ENCODE assay signal across 3 cellular contexts in genomic region chr7:150945171-150945852, GRCh38.
TF ChIP-seq lines count a peak whose summit lies in the region.

No MANE protein-coding gene starts in this region.

TF ChIP-seq in SK-N-SH, 30 proteins besides CTCF, POLR2A, EP300 and RAD21:
- no peak for TF ChIP-seq TCF12 (IDR thresholded peaks at IDR 0.05)
- TF ChIP-seq TAF1 (IDR thresholded peaks at IDR 0.05; ENCODE audit: borderline replicate concordance, low read depth, low read length) = no peak
- no peak for TF ChIP-seq GABPA (IDR thresholded peaks at IDR 0.05; ENCODE audit: low read depth)
- no peak for TF ChIP-seq USF2 (IDR thresholded peaks at IDR 0.05; ENCODE audit: borderline replicate concordance, low read depth, low read length)
TF ChIP-seq in SK-N-SH: peak in this region for 0.

TF ChIP-seq in SK-N-SH treated with all-trans-retinoic acid at 6 μM for 48 hours, 23 proteins besides CTCF, POLR2A, EP300 and RAD21:
- no peak for TF ChIP-seq ZFP30 (CRISPR knock-in tag; IDR thresholded peaks at IDR 0.05)
- TF ChIP-seq ZNF565 (CRISPR knock-in tag; conservative IDR thresholded peaks at IDR 0.05; ENCODE audit: low read depth) = no peak
- no peak for TF ChIP-seq ZNF70 (CRISPR knock-in tag; IDR thresholded peaks at IDR 0.05)
- TF ChIP-seq BACH2 (CRISPR knock-in tag; IDR thresholded peaks at IDR 0.05; ENCODE audit: borderline replicate concordance) = no peak

TF ChIP-seq in HepG2, 621 proteins besides CTCF, POLR2A, EP300 and RAD21:
- TF ChIP-seq, protein P1, sequence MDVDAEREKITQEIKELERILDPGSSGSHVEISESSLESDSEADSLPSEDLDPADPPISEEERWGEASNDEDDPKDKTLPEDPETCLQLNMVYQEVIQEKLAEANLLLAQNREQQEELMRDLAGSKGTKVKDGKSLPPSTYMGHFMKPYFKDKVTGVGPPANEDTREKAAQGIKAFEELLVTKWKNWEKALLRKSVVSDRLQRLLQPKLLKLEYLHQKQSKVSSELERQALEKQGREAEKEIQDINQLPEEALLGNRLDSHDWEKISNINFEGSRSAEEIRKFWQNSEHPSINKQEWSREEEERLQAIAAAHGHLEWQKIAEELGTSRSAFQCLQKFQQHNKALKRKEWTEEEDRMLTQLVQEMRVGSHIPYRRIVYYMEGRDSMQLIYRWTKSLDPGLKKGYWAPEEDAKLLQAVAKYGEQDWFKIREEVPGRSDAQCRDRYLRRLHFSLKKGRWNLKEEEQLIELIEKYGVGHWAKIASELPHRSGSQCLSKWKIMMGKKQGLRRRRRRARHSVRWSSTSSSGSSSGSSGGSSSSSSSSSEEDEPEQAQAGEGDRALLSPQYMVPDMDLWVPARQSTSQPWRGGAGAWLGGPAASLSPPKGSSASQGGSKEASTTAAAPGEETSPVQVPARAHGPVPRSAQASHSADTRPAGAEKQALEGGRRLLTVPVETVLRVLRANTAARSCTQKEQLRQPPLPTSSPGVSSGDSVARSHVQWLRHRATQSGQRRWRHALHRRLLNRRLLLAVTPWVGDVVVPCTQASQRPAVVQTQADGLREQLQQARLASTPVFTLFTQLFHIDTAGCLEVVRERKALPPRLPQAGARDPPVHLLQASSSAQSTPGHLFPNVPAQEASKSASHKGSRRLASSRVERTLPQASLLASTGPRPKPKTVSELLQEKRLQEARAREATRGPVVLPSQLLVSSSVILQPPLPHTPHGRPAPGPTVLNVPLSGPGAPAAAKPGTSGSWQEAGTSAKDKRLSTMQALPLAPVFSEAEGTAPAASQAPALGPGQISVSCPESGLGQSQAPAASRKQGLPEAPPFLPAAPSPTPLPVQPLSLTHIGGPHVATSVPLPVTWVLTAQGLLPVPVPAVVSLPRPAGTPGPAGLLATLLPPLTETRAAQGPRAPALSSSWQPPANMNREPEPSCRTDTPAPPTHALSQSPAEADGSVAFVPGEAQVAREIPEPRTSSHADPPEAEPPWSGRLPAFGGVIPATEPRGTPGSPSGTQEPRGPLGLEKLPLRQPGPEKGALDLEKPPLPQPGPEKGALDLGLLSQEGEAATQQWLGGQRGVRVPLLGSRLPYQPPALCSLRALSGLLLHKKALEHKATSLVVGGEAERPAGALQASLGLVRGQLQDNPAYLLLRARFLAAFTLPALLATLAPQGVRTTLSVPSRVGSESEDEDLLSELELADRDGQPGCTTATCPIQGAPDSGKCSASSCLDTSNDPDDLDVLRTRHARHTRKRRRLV (CRISPR knock-in tag; IDR thresholded peaks at IDR 0.05) = no peak
- TF ChIP-seq NR2C2 (CRISPR knock-in tag; IDR thresholded peaks at IDR 0.05; ENCODE audit: borderline replicate concordance) (no peak), ZNF224 (CRISPR knock-in tag; IDR thresholded peaks at IDR 0.05) (no peak), ZBTB1 (CRISPR knock-in tag; IDR thresholded peaks at IDR 0.05; ENCODE audit: borderline replicate concordance) (no peak), CEBPB (IDR thresholded peaks at IDR 0.05; ENCODE audit: borderline replicate concordance, low read depth, low read length) (no peak), RARG (CRISPR knock-in tag; IDR thresholded peaks at IDR 0.05; ENCODE audit: low read depth) (no peak), REL (CRISPR knock-in tag; conservative IDR thresholded peaks at IDR 0.05) (no peak), ZBTB3 (CRISPR knock-in tag; IDR thresholded peaks at IDR 0.05; ENCODE audit: borderline replicate concordance, low read depth) (no peak), PRMT3 (CRISPR knock-in tag; IDR thresholded peaks at IDR 0.05; ENCODE audit: borderline replicate concordance, low read depth) (no peak), GRHL1 (CRISPR knock-in tag; conservative IDR thresholded peaks at IDR 0.05) (no peak)
- TF ChIP-seq, protein P2, sequence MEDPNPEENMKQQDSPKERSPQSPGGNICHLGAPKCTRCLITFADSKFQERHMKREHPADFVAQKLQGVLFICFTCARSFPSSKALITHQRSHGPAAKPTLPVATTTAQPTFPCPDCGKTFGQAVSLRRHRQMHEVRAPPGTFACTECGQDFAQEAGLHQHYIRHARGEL (CRISPR knock-in tag; IDR thresholded peaks at IDR 0.05) = no peak
- TF ChIP-seq, protein P3, sequence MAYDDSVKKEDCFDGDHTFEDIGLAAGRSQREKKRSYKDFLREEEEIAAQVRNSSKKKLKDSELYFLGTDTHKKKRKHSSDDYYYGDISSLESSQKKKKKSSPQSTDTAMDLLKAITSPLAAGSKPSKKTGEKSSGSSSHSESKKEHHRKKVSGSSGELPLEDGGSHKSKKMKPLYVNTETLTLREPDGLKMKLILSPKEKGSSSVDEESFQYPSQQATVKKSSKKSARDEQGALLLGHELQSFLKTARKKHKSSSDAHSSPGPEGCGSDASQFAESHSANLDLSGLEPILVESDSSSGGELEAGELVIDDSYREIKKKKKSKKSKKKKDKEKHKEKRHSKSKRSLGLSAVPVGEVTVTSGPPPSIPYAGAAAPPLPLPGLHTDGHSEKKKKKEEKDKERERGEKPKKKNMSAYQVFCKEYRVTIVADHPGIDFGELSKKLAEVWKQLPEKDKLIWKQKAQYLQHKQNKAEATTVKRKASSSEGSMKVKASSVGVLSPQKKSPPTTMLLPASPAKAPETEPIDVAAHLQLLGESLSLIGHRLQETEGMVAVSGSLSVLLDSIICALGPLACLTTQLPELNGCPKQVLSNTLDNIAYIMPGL (CRISPR knock-in tag; IDR thresholded peaks at IDR 0.05; ENCODE audit: borderline replicate concordance in 1 of 2, low read depth in 1 of 2) = no peak
- TF ChIP-seq, protein P4, sequence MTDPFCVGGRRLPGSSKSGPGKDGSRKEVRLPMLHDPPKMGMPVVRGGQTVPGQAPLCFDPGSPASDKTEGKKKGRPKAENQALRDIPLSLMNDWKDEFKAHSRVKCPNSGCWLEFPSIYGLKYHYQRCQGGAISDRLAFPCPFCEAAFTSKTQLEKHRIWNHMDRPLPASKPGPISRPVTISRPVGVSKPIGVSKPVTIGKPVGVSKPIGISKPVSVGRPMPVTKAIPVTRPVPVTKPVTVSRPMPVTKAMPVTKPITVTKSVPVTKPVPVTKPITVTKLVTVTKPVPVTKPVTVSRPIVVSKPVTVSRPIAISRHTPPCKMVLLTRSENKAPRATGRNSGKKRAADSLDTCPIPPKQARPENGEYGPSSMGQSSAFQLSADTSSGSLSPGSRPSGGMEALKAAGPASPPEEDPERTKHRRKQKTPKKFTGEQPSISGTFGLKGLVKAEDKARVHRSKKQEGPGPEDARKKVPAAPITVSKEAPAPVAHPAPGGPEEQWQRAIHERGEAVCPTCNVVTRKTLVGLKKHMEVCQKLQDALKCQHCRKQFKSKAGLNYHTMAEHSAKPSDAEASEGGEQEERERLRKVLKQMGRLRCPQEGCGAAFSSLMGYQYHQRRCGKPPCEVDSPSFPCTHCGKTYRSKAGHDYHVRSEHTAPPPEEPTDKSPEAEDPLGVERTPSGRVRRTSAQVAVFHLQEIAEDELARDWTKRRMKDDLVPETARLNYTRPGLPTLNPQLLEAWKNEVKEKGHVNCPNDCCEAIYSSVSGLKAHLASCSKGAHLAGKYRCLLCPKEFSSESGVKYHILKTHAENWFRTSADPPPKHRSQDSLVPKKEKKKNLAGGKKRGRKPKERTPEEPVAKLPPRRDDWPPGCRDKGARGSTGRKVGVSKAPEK (CRISPR knock-in tag; IDR thresholded peaks at IDR 0.05; ENCODE audit: borderline replicate concordance) = no peak
- TF ChIP-seq, protein P5, sequence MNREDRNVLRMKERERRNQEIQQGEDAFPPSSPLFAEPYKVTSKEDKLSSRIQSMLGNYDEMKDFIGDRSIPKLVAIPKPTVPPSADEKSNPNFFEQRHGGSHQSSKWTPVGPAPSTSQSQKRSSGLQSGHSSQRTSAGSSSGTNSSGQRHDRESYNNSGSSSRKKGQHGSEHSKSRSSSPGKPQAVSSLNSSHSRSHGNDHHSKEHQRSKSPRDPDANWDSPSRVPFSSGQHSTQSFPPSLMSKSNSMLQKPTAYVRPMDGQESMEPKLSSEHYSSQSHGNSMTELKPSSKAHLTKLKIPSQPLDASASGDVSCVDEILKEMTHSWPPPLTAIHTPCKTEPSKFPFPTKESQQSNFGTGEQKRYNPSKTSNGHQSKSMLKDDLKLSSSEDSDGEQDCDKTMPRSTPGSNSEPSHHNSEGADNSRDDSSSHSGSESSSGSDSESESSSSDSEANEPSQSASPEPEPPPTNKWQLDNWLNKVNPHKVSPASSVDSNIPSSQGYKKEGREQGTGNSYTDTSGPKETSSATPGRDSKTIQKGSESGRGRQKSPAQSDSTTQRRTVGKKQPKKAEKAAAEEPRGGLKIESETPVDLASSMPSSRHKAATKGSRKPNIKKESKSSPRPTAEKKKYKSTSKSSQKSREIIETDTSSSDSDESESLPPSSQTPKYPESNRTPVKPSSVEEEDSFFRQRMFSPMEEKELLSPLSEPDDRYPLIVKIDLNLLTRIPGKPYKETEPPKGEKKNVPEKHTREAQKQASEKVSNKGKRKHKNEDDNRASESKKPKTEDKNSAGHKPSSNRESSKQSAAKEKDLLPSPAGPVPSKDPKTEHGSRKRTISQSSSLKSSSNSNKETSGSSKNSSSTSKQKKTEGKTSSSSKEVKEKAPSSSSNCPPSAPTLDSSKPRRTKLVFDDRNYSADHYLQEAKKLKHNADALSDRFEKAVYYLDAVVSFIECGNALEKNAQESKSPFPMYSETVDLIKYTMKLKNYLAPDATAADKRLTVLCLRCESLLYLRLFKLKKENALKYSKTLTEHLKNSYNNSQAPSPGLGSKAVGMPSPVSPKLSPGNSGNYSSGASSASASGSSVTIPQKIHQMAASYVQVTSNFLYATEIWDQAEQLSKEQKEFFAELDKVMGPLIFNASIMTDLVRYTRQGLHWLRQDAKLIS (CRISPR knock-in tag; IDR thresholded peaks at IDR 0.05) = no peak
- TF ChIP-seq, protein P6, sequence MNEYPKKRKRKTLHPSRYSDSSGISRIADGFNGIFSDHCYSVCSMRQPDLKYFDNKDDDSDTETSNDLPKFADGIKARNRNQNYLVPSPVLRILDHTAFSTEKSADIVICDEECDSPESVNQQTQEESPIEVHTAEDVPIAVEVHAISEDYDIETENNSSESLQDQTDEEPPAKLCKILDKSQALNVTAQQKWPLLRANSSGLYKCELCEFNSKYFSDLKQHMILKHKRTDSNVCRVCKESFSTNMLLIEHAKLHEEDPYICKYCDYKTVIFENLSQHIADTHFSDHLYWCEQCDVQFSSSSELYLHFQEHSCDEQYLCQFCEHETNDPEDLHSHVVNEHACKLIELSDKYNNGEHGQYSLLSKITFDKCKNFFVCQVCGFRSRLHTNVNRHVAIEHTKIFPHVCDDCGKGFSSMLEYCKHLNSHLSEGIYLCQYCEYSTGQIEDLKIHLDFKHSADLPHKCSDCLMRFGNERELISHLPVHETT (CRISPR knock-in tag; conservative IDR thresholded peaks at IDR 0.05) = no peak
